Comparison of ENCODE assay signal across 8 cellular contexts in genomic region chr2:146038014-146038413, GRCh38.
"Had no signal": no experiment of that assay in that cellular context is flagged by ENCODE, and none has a peak within 500 bp of the region (broad histone marks: within the 10 kb centered on the region; RNA-seq: fewer than 3 reads in every experiment).

No MANE protein-coding gene starts in this region.

- FAIRE-seq: HTR-8/SVneo had no signal

- H3K36me3 ChIP-seq: HAP-1 had no signal

- H3K9ac ChIP-seq: GM23248, KMS-11 had no signal

- H2AFZ ChIP-seq: GM23248 had no signal

- H3K27ac ChIP-seq: GM23248, KMS-11 had no signal

- H3K4me1 ChIP-seq: HAP-1 had no signal

- H3K9me3 ChIP-seq: HAP-1 had no signal

- ATAC-seq: HCT116 had no signal

- DNase-seq: GOT3, H7, KBM-7 had no signal

- H3K4me2 ChIP-seq: KMS-11 had no signal

- H3K4me3 ChIP-seq: GM23248, HAP-1 had no signal
